Comparison of ENCODE assay signal across 22 cellular contexts in the genomic region with DNA sequence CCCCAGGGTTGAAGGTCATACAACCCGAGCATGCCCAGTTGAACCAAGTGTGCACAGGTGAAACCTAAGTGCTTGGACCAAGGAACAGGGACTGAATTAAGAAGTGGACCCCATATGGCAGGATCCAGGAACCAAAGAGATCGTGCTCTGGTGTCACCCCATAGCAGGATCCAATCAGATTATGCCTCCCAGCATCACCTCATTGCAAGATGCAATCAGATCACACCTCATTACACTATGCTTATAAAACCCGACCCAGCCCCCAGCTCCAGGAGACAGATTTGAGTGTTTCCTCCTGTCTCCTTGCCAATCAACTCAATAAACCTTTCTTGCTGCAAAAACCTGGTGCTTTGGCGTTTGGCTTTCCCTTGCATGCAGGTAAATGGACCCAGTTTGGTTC. TPM values are rescaled to one million over a fixed set of nuclear protein-coding genes. Genes with fewer than 3 reads are reported as not detected.
DNase-seq lines count a peak whose midpoint lies in the region; ATAC-seq and TF ChIP-seq lines count a peak whose summit lies in the region.
"Had no signal": no experiment of that assay in that cellular context is flagged by ENCODE, and none has a peak within 500 bp of the region (broad histone marks: within the 10 kb centered on the region; RNA-seq: fewer than 3 reads in every experiment).

No MANE protein-coding gene starts in this region.

- peaks cover 6% of the 10 kb centered on the region for H3K4me1 ChIP-seq in HEK293 (ENCODE audit: control insufficient read depth, insufficient read depth, low read length)
- H3K4me1 ChIP-seq in ascending aorta, result no peaks in the 10 kb centered on the region
- H3K4me1 ChIP-seq: heart right ventricle had no signal

- no peak for TF ChIP-seq CTCF in 22Rv1 (IDR thresholded peaks at IDR 0.05)
- TF ChIP-seq CTCF in HEK293 (tag by site-specific recombination; IDR thresholded peaks at IDR 0.05), result no peak
- TF ChIP-seq CTCF in ascending aorta (IDR thresholded peaks at IDR 0.05), result no peak

- intact Hi-C loops in ascending aorta (cut with DNase I), result no loop called here

- no peak overlapping the region for H3K4me3 Mint-ChIP-seq in activated CD8-positive, alpha-beta memory T cell treated with anti-CD3 and anti-CD28 coated beads, Interleukin-2, amount 10 ng/mL, durations not matched to agents 7 days and 5 days
- H3K4me3 Mint-ChIP-seq: CD4-positive, CD25-positive, alpha-beta regulatory T cell had no signal

- no peak for ATAC-seq in activated CD8-positive, alpha-beta memory T cell treated with anti-CD3 and anti-CD28 coated beads, Interleukin-2, amount 10 ng/mL, durations not matched to agents 7 days and 5 days
- no peak for ATAC-seq in GM19467 (IDR thresholded peaks at IDR 0.05; ENCODE audit: unreplicated experiment)
- ATAC-seq: GM12878, heart right ventricle, sciatic nerve had no signal

- CTCF ChIA-PET in HEK293 (lab: Yijun Ruan, JAX), result interaction anchor here (0.7 to 1.0 kb wide), 2 partner anchors 62 to 317 kb away, joined by 3 to 4 read pairs; no protein-coding TSS in a partner anchor
- CTCF ChIA-PET in activated CD8-positive, alpha-beta memory T cell treated with anti-CD3 and anti-CD28 coated beads, Interleukin-2, amount 10 ng/mL, durations not matched to agents 7 days and 5 days (lab: Charles Lee), result no interaction called here

- no peak overlapping the region for H3K27ac Mint-ChIP-seq in activated CD8-positive, alpha-beta memory T cell treated with anti-CD3 and anti-CD28 coated beads, Interleukin-2, amount 10 ng/mL, durations not matched to agents 7 days and 5 days
- H3K27ac Mint-ChIP-seq: CD4-positive, CD25-positive, alpha-beta regulatory T cell had no signal

- DNase-seq in NCI-H226 (peak; percentile 5), epithelial cell of prostate (ENCODE audit: low read depth, low spot score) (no peak), ascending aorta (ENCODE audit: low spot score in 2 of 2) (no peak), COR-L47 (lab: John Stamatoyannopoulos, UW) (no peak)
- no peak for DNase-seq in activated CD8-positive, alpha-beta memory T cell treated with anti-CD3 and anti-CD28 coated beads, Interleukin-2, amount 10 ng/mL, durations not matched to agents 7 days and 5 days
- DNase-seq: activated gamma-delta T cell; CD4-positive, CD25-positive, alpha-beta regulatory T cell; DMS53; heart right ventricle; NCI-H1105 treated with DMSO at 0.1 percent for 48 hours; posterior cingulate gyrus; substantia nigra; T-helper 1 cell had no signal

- H3K9me3 ChIP-seq in HEK293 (ENCODE audit: control insufficient read depth, insufficient read depth, low read depth, low read length), result no peaks in the 10 kb centered on the region
- no peaks in the 10 kb centered on the region for H3K9me3 ChIP-seq in ascending aorta
- H3K9me3 ChIP-seq: heart right ventricle had no signal

- H3K27ac ChIP-seq in 22Rv1 (peak overlapping the region; percentile 61), HEK293 (ENCODE audit: extremely low read depth, low read depth, low read length) (peak overlapping the region; percentile 76), epithelial cell of prostate (peak overlapping the region; percentile 13), ascending aorta (no peak overlapping the region)
- H3K27ac ChIP-seq: brain microvascular endothelial cell, heart right ventricle, VCaP had no signal

- no peaks in the 10 kb centered on the region for H3K36me3 ChIP-seq in HEK293 (ENCODE audit: control insufficient read depth in 2 of 2, insufficient read depth in 1 of 2, low read length in 2 of 2)
- no peaks in the 10 kb centered on the region for H3K36me3 ChIP-seq in ascending aorta
- H3K36me3 ChIP-seq: brain microvascular endothelial cell, heart right ventricle had no signal

- no peaks in the 10 kb centered on the region for H3K27me3 ChIP-seq in ascending aorta
- H3K27me3 ChIP-seq: brain microvascular endothelial cell had no signal

- POLR2A ChIA-PET in HEK293 (lab: Yijun Ruan, JAX), result no interaction called here

- no peaks in the 10 kb centered on the region for H3K4me1 Mint-ChIP-seq in activated CD8-positive, alpha-beta memory T cell treated with anti-CD3 and anti-CD28 coated beads, Interleukin-2, amount 10 ng/mL, durations not matched to agents 7 days and 5 days
- H3K4me1 Mint-ChIP-seq: CD4-positive, CD25-positive, alpha-beta regulatory T cell had no signal

- no peaks in the 10 kb centered on the region for H3K9me3 Mint-ChIP-seq in activated CD8-positive, alpha-beta memory T cell treated with anti-CD3 and anti-CD28 coated beads, Interleukin-2, amount 10 ng/mL, durations not matched to agents 7 days and 5 days (ENCODE audit: low read depth)
- H3K9me3 Mint-ChIP-seq: CD4-positive, CD25-positive, alpha-beta regulatory T cell had no signal

- H3K4me3 ChIP-seq in HEK293 (ENCODE audit: low read depth, low read length) (no peak overlapping the region), ascending aorta (no peak overlapping the region)
- H3K4me3 ChIP-seq: GM12878, heart right ventricle had no signal

- H3K36me3 Mint-ChIP-seq in activated CD8-positive, alpha-beta memory T cell treated with anti-CD3 and anti-CD28 coated beads, Interleukin-2, amount 10 ng/mL, durations not matched to agents 7 days and 5 days, result no peaks in the 10 kb centered on the region

- no peaks in the 10 kb centered on the region for H3K27me3 Mint-ChIP-seq in activated CD8-positive, alpha-beta memory T cell treated with anti-CD3 and anti-CD28 coated beads, Interleukin-2, amount 10 ng/mL, durations not matched to agents 7 days and 5 days
- H3K27me3 Mint-ChIP-seq: CD4-positive, CD25-positive, alpha-beta regulatory T cell had no signal

TF ChIP-seq in HEK293, 187 proteins besides CTCF, POLR2A, EP300 and RAD21:
- TF ChIP-seq, protein P1, sequence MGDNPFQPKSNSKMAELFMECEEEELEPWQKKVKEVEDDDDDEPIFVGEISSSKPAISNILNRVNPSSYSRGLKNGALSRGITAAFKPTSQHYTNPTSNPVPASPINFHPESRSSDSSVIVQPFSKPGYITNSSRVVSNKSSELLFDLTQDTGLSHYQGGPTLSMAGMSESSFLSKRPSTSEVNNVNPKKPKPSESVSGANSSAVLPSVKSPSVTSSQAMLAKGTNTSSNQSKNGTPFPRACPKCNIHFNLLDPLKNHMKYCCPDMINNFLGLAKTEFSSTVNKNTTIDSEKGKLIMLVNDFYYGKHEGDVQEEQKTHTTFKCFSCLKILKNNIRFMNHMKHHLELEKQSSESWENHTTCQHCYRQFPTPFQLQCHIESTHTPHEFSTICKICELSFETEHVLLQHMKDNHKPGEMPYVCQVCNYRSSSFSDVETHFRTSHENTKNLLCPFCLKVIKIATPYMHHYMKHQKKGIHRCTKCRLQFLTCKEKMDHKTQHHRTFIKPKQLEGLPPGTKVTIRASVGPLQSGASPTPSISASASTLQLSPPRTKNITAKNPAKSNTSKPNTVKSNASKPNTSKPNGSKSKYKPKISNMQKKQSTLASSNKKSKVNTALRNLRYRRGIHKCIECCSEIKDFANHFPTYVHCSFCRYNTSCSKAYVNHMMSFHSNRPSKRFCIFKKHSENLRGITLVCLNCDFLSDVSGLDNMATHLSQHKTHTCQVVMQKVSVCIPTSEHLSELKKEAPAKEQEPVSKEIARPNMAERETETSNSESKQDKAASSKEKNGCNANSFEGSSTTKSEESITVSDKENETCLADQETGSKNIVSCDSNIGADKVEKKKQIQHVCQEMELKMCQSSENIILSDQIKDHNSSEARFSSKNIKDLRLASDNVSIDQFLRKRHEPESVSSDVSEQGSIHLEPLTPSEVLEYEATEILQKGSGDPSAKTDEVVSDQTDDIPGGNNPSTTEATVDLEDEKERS (tag by site-specific recombination; IDR thresholded peaks at IDR 0.05), result no peak

RNA-seq across cellular contexts. Expression of a gene that starts 37.6 kb away (rescaled TPM):
- not detected for total RNA-seq in ascending aorta
- under 1 TPM in 1 of 2 experiments, not detected in 1; 0.12 TPM for total RNA-seq in activated CD8-positive, alpha-beta memory T cell treated with anti-CD3 and anti-CD28 coated beads, Interleukin-2, amount 10 ng/mL, durations not matched to agents 7 days and 5 days
- total RNA-seq: GM12878, NCI-H460, OCI-LY7 had no signal

Comparison
In these comparisons a context has a peak if more than half of its experiments do, and no peak if none do; other contexts are left out.
1. H3K27ac ChIP-seq: peak in 22Rv1 (single experiment), HEK293 (single experiment) and epithelial cell of prostate (single experiment); none in ascending aorta (0 of 2).